In genomic region chr4:1113311-1114009, GRCh38 we compare ENCODE assay signal across 9 cellular contexts. TPM values are rescaled to one million over a fixed set of nuclear protein-coding genes. Genes with fewer than 3 reads are reported as not detected.
DNase-seq lines count a peak whose midpoint lies in the region; ATAC-seq, FAIRE-seq and TF ChIP-seq lines count a peak whose summit lies in the region.
"Had no signal": no experiment of that assay in that cellular context is flagged by ENCODE, and none has a peak within 500 bp of the region (broad histone marks: within the 10 kb centered on the region; RNA-seq: fewer than 3 reads in every experiment).

A gene with protein sequence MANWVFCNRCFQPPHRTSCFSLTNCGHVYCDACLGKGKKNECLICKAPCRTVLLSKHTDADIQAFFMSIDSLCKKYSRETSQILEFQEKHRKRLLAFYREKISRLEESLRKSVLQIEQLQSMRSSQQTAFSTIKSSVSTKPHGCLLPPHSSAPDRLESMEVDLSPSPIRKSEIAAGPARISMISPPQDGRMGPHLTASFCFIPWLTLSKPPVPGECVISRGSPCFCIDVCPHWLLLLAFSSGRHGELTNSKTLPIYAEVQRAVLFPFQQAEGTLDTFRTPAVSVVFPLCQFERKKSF (minus strand): TSS chr4:1113564. CDS start chr4:1113464, 100 bp downstream.

- no peak within 1 kb of the TSS for H3K27ac Mint-ChIP-seq in activated naive CD8-positive, alpha-beta T cell treated with anti-CD3 and anti-CD28 coated beads, Interleukin-2, amount 50 U/mL, for 24 hours
- H3K27ac Mint-ChIP-seq in immature natural killer cell: no peak within 1 kb of the TSS

- TF ChIP-seq CTCF in Peyer's patch (IDR thresholded peaks at IDR 0.05): no peak

- no peaks in the 10 kb centered on the region for H3K36me3 Mint-ChIP-seq in activated naive CD8-positive, alpha-beta T cell treated with anti-CD3 and anti-CD28 coated beads, Interleukin-2, amount 50 U/mL, for 24 hours (ENCODE audit: low read depth)
- H3K36me3 Mint-ChIP-seq in immature natural killer cell: no peaks in the 10 kb centered on the region

- H3K9me3 ChIP-seq in Peyer's patch: no peaks in the 10 kb centered on the region

- TF ChIP-seq POLR2A in Peyer's patch (IDR thresholded peaks at IDR 0.05): no peak
- no peak for TF ChIP-seq POLR2A in GM12891 (IDR thresholded peaks at IDR 0.05; ENCODE audit: low read depth, low read length)

- no peaks in the 10 kb centered on the region for H3K4me1 ChIP-seq in Peyer's patch

- no peaks in the 10 kb centered on the region for H3K36me3 ChIP-seq in Peyer's patch

- ATAC-seq in activated naive CD8-positive, alpha-beta T cell treated with anti-CD3 and anti-CD28 coated beads, Interleukin-2, amount 50 U/mL, for 24 hours: peak; percentile 24
- no peak for ATAC-seq in HG03571 (IDR thresholded peaks at IDR 0.05; ENCODE audit: unreplicated experiment)
- ATAC-seq in GM19395 (IDR thresholded peaks at IDR 0.05; ENCODE audit: unreplicated experiment): no peak
- no peak for ATAC-seq in HG02642 (IDR thresholded peaks at IDR 0.05; ENCODE audit: poor library complexity, unreplicated experiment)

- no peak within 1 kb of the TSS for H3K4me3 Mint-ChIP-seq in activated naive CD8-positive, alpha-beta T cell treated with anti-CD3 and anti-CD28 coated beads, Interleukin-2, amount 50 U/mL, for 24 hours
- H3K4me3 Mint-ChIP-seq in immature natural killer cell: peak within 1 kb of the TSS in 3 of 5 donors; percentile 36 to 69 (median 38)

- H3K27me3 Mint-ChIP-seq in activated naive CD8-positive, alpha-beta T cell treated with anti-CD3 and anti-CD28 coated beads, Interleukin-2, amount 50 U/mL, for 24 hours: peaks cover 25% of the 10 kb centered on the region
- H3K27me3 Mint-ChIP-seq in immature natural killer cell (ENCODE audit: low read depth in 3 of 3): peaks cover 8 to 28% (median 11%) of the 10 kb centered on the region in 3 donors

- H3K4me3 ChIP-seq in Peyer's patch: peak within 1 kb of the TSS; percentile 27 to 48 (median 37)

- DNase-seq in Peyer's patch (no peak), immature natural killer cell (peak; percentile 23 to 53 (median 39)), GM12891 (ENCODE audit: insufficient read length, low spot score) (no peak)
- DNase-seq in activated naive CD8-positive, alpha-beta T cell treated with anti-CD3 and anti-CD28 coated beads, Interleukin-2, amount 50 U/mL, for 24 hours: peak; percentile 16
- DNase-seq in stimulated activated CD8-positive, alpha-beta memory T cell treated with anti-CD3 and anti-CD28 coated beads, Interleukin-12 subunit alpha, Interleukin-12 subunit beta, amount 100 ng/mL, for 1 hour (ENCODE audit: low read depth): peak; percentile 13

- H3K9me3 Mint-ChIP-seq in activated naive CD8-positive, alpha-beta T cell treated with anti-CD3 and anti-CD28 coated beads, Interleukin-2, amount 50 U/mL, for 24 hours: no peaks in the 10 kb centered on the region
- H3K9me3 Mint-ChIP-seq in immature natural killer cell: no peaks in the 10 kb centered on the region

- no peak for FAIRE-seq in GM12891 (lab: Jason Lieb, UNC)

- H3K27me3 ChIP-seq in Peyer's patch: no peaks in the 10 kb centered on the region

- no peaks in the 10 kb centered on the region for H3K4me1 Mint-ChIP-seq in activated naive CD8-positive, alpha-beta T cell treated with anti-CD3 and anti-CD28 coated beads, Interleukin-2, amount 50 U/mL, for 24 hours
- H3K4me1 Mint-ChIP-seq in immature natural killer cell: no peaks in the 10 kb centered on the region

- H3K27ac ChIP-seq in Peyer's patch: peak within 1 kb of the TSS in 1 of 4 donors; percentile 44

TF ChIP-seq in GM12891, 5 proteins besides CTCF, POLR2A, EP300 and RAD21:
- TF ChIP-seq PAX5 (IDR thresholded peaks at IDR 0.05; ENCODE audit: insufficient read depth, low read length, severe bottlenecking) (no peak), POU2F2 (IDR thresholded peaks at IDR 0.05; ENCODE audit: low read depth, low read length) (no peak), SPI1 (IDR thresholded peaks at IDR 0.05; ENCODE audit: low read depth, low read length) (no peak), TAF1 (IDR thresholded peaks at IDR 0.05; ENCODE audit: low read depth, low read length) (no peak)

RNA-seq across cellular contexts. Expression of the gene that starts here (rescaled TPM):
- total RNA-seq in Peyer's patch: 1 to 10 TPM in 3 of 4 donors, not detected in 1; 4.5 to 6.6 (median 5.4) TPM
- 1 to 10 TPM in 2 of 3 donors, not detected in 1; 1.3 to 2.4 TPM for polyA plus RNA-seq in immature natural killer cell
- not detected for polyA plus RNA-seq in GM12891 (2012; ENCODE audit: low read depth, missing spikeins)
- total RNA-seq: LHCN-M2 had no signal

Comparison
In these comparisons a context has a peak if more than half of its experiments do, and no peak if none do; other contexts are left out.
1. DNase-seq: peak in activated naive CD8-positive, alpha-beta T cell treated with anti-CD3 and anti-CD28 coated beads, Interleukin-2, amount 50 U/mL, for 24 hours (single experiment), immature natural killer cell (3 of 3) and stimulated activated CD8-positive, alpha-beta memory T cell treated with anti-CD3 and anti-CD28 coated beads, Interleukin-12 subunit alpha, Interleukin-12 subunit beta, amount 100 ng/mL, for 1 hour (single experiment); none in Peyer's patch (0 of 3) and GM12891 (single experiment).